8 cellular contexts compared by ENCODE assay signal in genomic region chr11:17014321-17014773, GRCh38. TPM values are rescaled to one million over a fixed set of nuclear protein-coding genes. Genes with fewer than 3 reads are reported as not detected.
DNase-seq lines count a peak whose midpoint lies in the region; ATAC-seq and TF ChIP-seq lines count a peak whose summit lies in the region.

TSS of gene PLEKHA7 (minus strand) at chr11:17014414. CDS start at chr11:17014401, 13 bp downstream.

- in situ Hi-C loops in mammary epithelial cell (cut with MboI; ENCODE audit: low sequenced_read_pairs in 2 of 2), result no loop called here

- no TSS peak for BruUV-seq in mammary epithelial cell (replicated peaks; lab: Mats Ljungman, UMichigan)

- peak; percentile 39 for DNase-seq in GM10248 (ENCODE audit: extremely low spot score)
- no peak for DNase-seq in M059J (ENCODE audit: low read depth)
- no peak for DNase-seq in mammary epithelial cell
- peak in 1 of 2 donors; percentile 79 for DNase-seq in left lung
- no peak for DNase-seq in testis
- DNase-seq in NCI-H526 treated with DMSO at 0.1 percent for 48 hours (lab: John Stamatoyannopoulos, UW), result no peak
- no peak for DNase-seq in SKM-1 (lab: John Stamatoyannopoulos, UW; ENCODE audit: unreplicated experiment)

- no peaks in the 10 kb centered on the region for H4K20me1 ChIP-seq in mammary epithelial cell (ENCODE audit: insufficient read depth, low read length)

- peaks cover 15% of the 10 kb centered on the region for H3K4me1 ChIP-seq in mammary epithelial cell (ENCODE audit: insufficient read depth, low read length)
- peaks cover 0 to 13% of the 10 kb centered on the region in 2 donors for H3K4me1 ChIP-seq in left lung
- no peaks in the 10 kb centered on the region for H3K4me1 ChIP-seq in testis

- POLR2A ChIA-PET in GM10248 (lab: Yijun Ruan, JAX), result no interaction called here

- WGBS in mammary epithelial cell (ENCODE audit: low coverage, missing lambda C conversion rate), result 4% methylated on average over 16 of the region's 68 CpGs
- 0% methylated on average over 37 of the region's 68 CpGs; no CpG with 5 or more reads in 1 of the 2 donors for WGBS in testis, 2 donors

- H3K79me2 ChIP-seq in mammary epithelial cell (ENCODE audit: insufficient read depth, low read length), result no peaks in the 10 kb centered on the region

- no peak within 1 kb of the TSS for H3K9ac ChIP-seq in mammary epithelial cell (ENCODE audit: insufficient read depth, low read length)

- H3K9me3 ChIP-seq in mammary epithelial cell (replicated peaks; ENCODE audit: insufficient read depth, low read length), result no peaks in the 10 kb centered on the region
- no peaks in the 10 kb centered on the region for H3K9me3 ChIP-seq in left lung
- H3K9me3 ChIP-seq in testis, result no peaks in the 10 kb centered on the region

- TF ChIP-seq POLR2A in testis (IDR thresholded peaks at IDR 0.05), result no peak

- intact Hi-C loops in mammary epithelial cell (cut with micrococcal nuclease), result no loop called here
- intact Hi-C loops in left lung (cut with DNase I), result no loop called here
- intact Hi-C loops in testis (cut with DNase I; ENCODE audit: low total_unique reads), result no loop called here

- H3K27me3 ChIP-seq in mammary epithelial cell (ENCODE audit: insufficient read depth, low read length) (peaks cover 23% of the 10 kb centered on the region), left lung (peaks cover 0 to 65% of the 10 kb centered on the region in 2 donors), testis (no peaks in the 10 kb centered on the region)

- H3K4me2 ChIP-seq in mammary epithelial cell (ENCODE audit: insufficient read depth, low read depth, low read length), result peak within 1 kb of the TSS; percentile 89

- no peaks in the 10 kb centered on the region for H3K36me3 ChIP-seq in mammary epithelial cell (ENCODE audit: insufficient read depth, low read length)
- H3K36me3 ChIP-seq in left lung, result no peaks in the 10 kb centered on the region
- H3K36me3 ChIP-seq in testis (ENCODE audit: low read depth, missing control alignments), result no peaks in the 10 kb centered on the region

- dilution Hi-C loops in mammary epithelial cell (cut with HindIII; ENCODE audit: low sequenced_read_pairs), result loop anchor here (5.0 kb wide), 2 partner anchors 53 to 67 kb away; no protein-coding TSS in a partner anchor

- H3K4me3 ChIP-seq in mammary epithelial cell (replicated peaks in 1 of 3; ENCODE audit: insufficient read depth in 1 of 3, low read depth in 2 of 3, low read length in 3 of 3) (peak within 1 kb of the TSS in 2 of 3 experiments; percentile 32 to 34), left lung (peak within 1 kb of the TSS; percentile 59 to 62), testis (peak within 1 kb of the TSS; percentile 53 to 66)

- H3K27ac ChIP-seq in mammary epithelial cell (ENCODE audit: insufficient read depth, low read depth, low read length), result no peak within 1 kb of the TSS
- H3K27ac ChIP-seq in left lung, result peak within 1 kb of the TSS; percentile 70 to 72
- no peak within 1 kb of the TSS for H3K27ac ChIP-seq in testis

- H2AFZ ChIP-seq in mammary epithelial cell (ENCODE audit: low read depth, low read length), result peak within 1 kb of the TSS; percentile 42

- TF ChIP-seq CTCF in GM10248 (IDR thresholded peaks at IDR 0.05; ENCODE audit: control extremely low read depth, extremely low read depth, low read depth, missing control alignments) (no peak), mammary epithelial cell (conservative IDR thresholded peaks at IDR 0.05 in 1 of 2, IDR thresholded peaks at IDR 0.05 in 1 of 2; ENCODE audit: extremely low read depth in 1 of 2, insufficient read depth in 1 of 2, low read depth in 1 of 2, low read length in 2 of 2) (no peak), left lung (IDR thresholded peaks at IDR 0.05) (no peak), testis (IDR thresholded peaks at IDR 0.05) (no peak)

- CTCF ChIA-PET in GM10248 (lab: Yijun Ruan, JAX), result interaction anchor here (0.7 to 1.3 kb wide), 6 partner anchors 9 to 1190 kb away, joined by 3 to 4 read pairs (median 3); no protein-coding TSS in a partner anchor
- CTCF ChIA-PET in mammary epithelial cell (lab: Charles Lee; ENCODE audit: low non-redundant PET), result no interaction called here

- peak; percentile 43 for ATAC-seq in left lung
- no peak for ATAC-seq in HG03520 (IDR thresholded peaks at IDR 0.05; ENCODE audit: unreplicated experiment)

RNA-seq across cellular contexts. Expression of gene PLEKHA7, which starts in this region (rescaled TPM):
- total RNA-seq in M059J (2014; rRNA removed; shearing (Covaris generic)), result 15.5 and 43.1 TPM in 2 replicates
- total RNA-seq in mammary epithelial cell (1 to 10 TPM; 5.8 to 5.9 TPM), left lung (10 to 100 TPM; 28.6 to 29.0 TPM), testis (10 to 100 TPM; 63.9 to 64.9 TPM)
- polyA plus RNA-seq in mammary epithelial cell (4.5 TPM), testis (ENCODE audit: insufficient read depth, low read depth, low replicate concordance) (33.0 TPM)
- polyA minus RNA-seq in mammary epithelial cell, result 7.5 TPM

Comparison
In these comparisons a context has a peak if more than half of its experiments do, and no peak if none do; other contexts are left out.
1. H3K27ac ChIP-seq: peak in left lung (2 of 2); none in mammary epithelial cell (single experiment) and testis (0 of 2).
2. Peak in every context shown above with its lines, with median percentiles within 50 percentile points of each other: H3K4me3 ChIP-seq.